15 cellular contexts compared by ENCODE assay signal in the genomic region with DNA sequence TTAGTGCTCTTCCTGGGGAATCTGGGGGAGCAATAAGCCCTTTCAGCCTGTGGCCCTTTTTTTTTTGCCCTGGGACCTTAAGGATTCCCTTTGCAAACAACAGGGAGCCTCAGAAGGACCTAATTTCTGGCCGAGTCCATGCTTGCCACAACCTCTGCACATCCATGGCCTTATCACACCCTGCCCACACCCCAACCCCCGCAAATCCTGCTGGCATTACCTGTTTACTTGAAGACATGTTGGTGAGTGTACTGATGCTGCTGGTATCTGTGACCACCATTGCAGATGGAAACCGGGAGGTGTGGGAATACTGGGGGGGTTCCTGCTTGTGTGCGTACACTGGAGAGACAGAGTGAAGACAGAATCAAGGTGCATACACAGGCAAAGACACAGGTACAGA. TPM values are rescaled to one million over a fixed set of nuclear protein-coding genes. Genes with fewer than 3 reads are reported as not detected.
"Had no signal": no experiment of that assay in that cellular context is flagged by ENCODE, and none has a peak within 500 bp of the region (broad histone marks: within the 10 kb centered on the region; RNA-seq: fewer than 3 reads in every experiment).

No MANE protein-coding gene starts in this region.

- H3K4me1 ChIP-seq: esophagus muscularis mucosa, lower lobe of right lung had no signal

- H3K9me3 ChIP-seq: esophagus muscularis mucosa, lower lobe of right lung, stomach had no signal

- H3K27ac ChIP-seq: esophagus muscularis mucosa, lower lobe of right lung, SK-N-MC had no signal

- H3K4me3 Mint-ChIP-seq: nephron; T-helper 2 cell treated with Interferon-gamma antibody and Interleukin-4, amounts not matched to agents 5 μg/mL and 100 μg/mL, for 36 hours had no signal

- DNase-seq: anterior cingulate cortex; cerebellar nuclear complex; effector CD4-positive, alpha-beta T cell; lower lobe of right lung; midbrain; stomach; trophoblast cell had no signal

- H3K9me3 Mint-ChIP-seq: nephron; T-helper 2 cell treated with Interferon-gamma antibody and Interleukin-4, amounts not matched to agents 5 μg/mL and 100 μg/mL, for 36 hours had no signal

- H3K27ac Mint-ChIP-seq: T-helper 2 cell treated with Interferon-gamma antibody and Interleukin-4, amounts not matched to agents 5 μg/mL and 100 μg/mL, for 36 hours had no signal

- H3K4me3 ChIP-seq: esophagus muscularis mucosa, lower lobe of right lung, SK-N-MC, stomach had no signal

- ATAC-seq: lower lobe of right lung had no signal

- H3K36me3 ChIP-seq: esophagus muscularis mucosa had no signal

RNA-seq across cellular contexts. Expression of a gene that starts 46.0 kb away (rescaled TPM):
- total RNA-seq: esophagus muscularis mucosa, omental fat pad, posterior vena cava, skeletal muscle tissue, temporal lobe had no signal
